11 cellular contexts compared by ENCODE assay signal in the genomic region with DNA sequence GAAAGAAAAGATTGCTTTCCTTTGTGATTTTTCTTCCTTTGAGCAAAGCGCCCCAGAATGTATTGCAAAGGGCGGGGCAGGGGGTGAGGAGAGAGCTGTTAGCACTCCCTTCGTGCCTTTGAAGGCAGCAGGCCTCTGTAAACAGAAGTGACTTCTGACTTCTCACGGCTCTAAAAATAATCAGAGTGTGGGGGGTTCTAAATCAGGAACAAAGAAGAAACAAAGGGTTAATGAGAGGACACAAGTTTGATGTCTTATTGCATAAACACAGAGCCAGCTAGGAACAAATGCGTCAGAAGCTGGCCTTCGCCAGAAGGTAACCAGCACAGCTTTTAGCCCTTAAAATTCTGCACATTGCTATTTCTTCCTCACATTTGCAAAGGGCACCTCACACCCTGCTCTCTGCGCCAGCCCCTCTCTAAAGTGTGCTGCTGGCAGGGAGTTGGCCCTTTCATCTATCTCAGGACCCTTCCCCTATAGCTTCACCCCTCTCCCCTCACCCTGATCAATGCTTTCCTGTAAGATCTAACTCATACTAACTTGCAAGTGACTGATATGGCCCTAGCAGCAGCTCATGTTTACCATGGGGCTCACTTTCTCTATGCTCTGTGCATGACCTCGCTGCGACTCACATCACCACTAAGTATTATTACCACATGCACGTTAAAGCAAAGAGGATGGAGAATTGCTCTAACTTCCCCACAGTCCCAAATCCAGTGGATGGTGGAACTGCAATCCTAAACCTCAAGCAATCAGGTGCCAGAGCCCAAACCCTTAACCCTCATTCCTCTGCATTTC.
DNase-seq lines count a peak whose midpoint lies in the region; ATAC-seq lines count a peak whose summit lies in the region.
"Had no signal": no experiment of that assay in that cellular context is flagged by ENCODE, and none has a peak within 500 bp of the region (broad histone marks: within the 10 kb centered on the region; RNA-seq: fewer than 3 reads in every experiment).

No MANE protein-coding gene starts in this region.

- peak overlapping the region; percentile 23 for H3K27ac ChIP-seq in urinary bladder (ENCODE audit: low read depth)

- WGBS in urinary bladder: 56% methylated on average over 10 of the region's 10 CpGs

- DNase-seq in stimulated activated CD4-positive, alpha-beta T cell treated with anti-CD3 and anti-CD28 coated beads, Interleukin-15, amount 100 ng/mL, for 24 hours: peak; percentile 62
- DNase-seq in stimulated activated CD4-positive, alpha-beta T cell treated with anti-CD3 and anti-CD28 coated beads, Interleukin-12 subunit alpha, Interleukin-12 subunit beta, amount 100 ng/mL, for 4 hours: no peak
- DNase-seq in activated CD8-positive, alpha-beta memory T cell treated with anti-CD3 and anti-CD28 coated beads, Interleukin-2, amount 50 U/mL, for 24 hours (ENCODE audit: extremely low read depth): peak; percentile 15
- DNase-seq in glomerular visceral epithelial cell (ENCODE audit: extremely low spot score) (peak; percentile 38), foreskin melanocyte (no peak), cerebellar cortex (ENCODE audit: low spot score) (no peak)
- DNase-seq: DMS153; effector CD4-positive, alpha-beta T cell; NCI-H2029 treated with DMSO at 0.1 percent for 48 hours had no signal

- ATAC-seq in HG02884 (IDR thresholded peaks at IDR 0.05; ENCODE audit: unreplicated experiment): no peak

- no peaks in the 10 kb centered on the region for H3K36me3 ChIP-seq in urinary bladder (ENCODE audit: insufficient read depth)

- no peak overlapping the region for H3K4me3 ChIP-seq in urinary bladder (ENCODE audit: low read depth, low read length)

- no peaks in the 10 kb centered on the region for H3K4me1 ChIP-seq in urinary bladder (ENCODE audit: insufficient read depth)

Comparison
In these comparisons a context has a peak if more than half of its experiments do, and no peak if none do; other contexts are left out.
1. DNase-seq: peak in stimulated activated CD4-positive, alpha-beta T cell treated with anti-CD3 and anti-CD28 coated beads, Interleukin-15, amount 100 ng/mL, for 24 hours (single experiment), activated CD8-positive, alpha-beta memory T cell treated with anti-CD3 and anti-CD28 coated beads, Interleukin-2, amount 50 U/mL, for 24 hours (single experiment) and glomerular visceral epithelial cell (single experiment); none in stimulated activated CD4-positive, alpha-beta T cell treated with anti-CD3 and anti-CD28 coated beads, Interleukin-12 subunit alpha, Interleukin-12 subunit beta, amount 100 ng/mL, for 4 hours (single experiment), foreskin melanocyte (single experiment) and cerebellar cortex (single experiment).